Comparison of ENCODE assay signal across 12 cellular contexts in genomic region chr5:179314606-179315355, GRCh38. TPM values are rescaled to one million over a fixed set of nuclear protein-coding genes. Genes with fewer than 3 reads are reported as not detected.
A peak's percentile ranks its signal among the peaks of the same experiment; 100 is the strongest.
DNase-seq lines count a peak whose midpoint lies in the region; ATAC-seq and TF ChIP-seq lines count a peak whose summit lies in the region.
"Had no signal": no experiment of that assay in that cellular context is flagged by ENCODE, and none has a peak within 500 bp of the region (broad histone marks: within the 10 kb centered on the region; RNA-seq: fewer than 3 reads in every experiment).

No MANE protein-coding gene starts in this region.

- H3K36me3 ChIP-seq in sigmoid colon (no peaks in the 10 kb centered on the region), thyroid gland (no peaks in the 10 kb centered on the region)

- CTCF ChIA-PET in AG04450 (lab: Charles Lee): interaction anchor here (0.6 to 1.8 kb wide), 2 partner anchors 147 to 174 kb away, joined by 3 to 5 read pairs; no protein-coding TSS in a partner anchor

- H3K4me1 ChIP-seq in sigmoid colon: peaks cover 0 to 22% (median 17%) of the 10 kb centered on the region in 4 donors
- H3K4me1 ChIP-seq in thyroid gland: peaks cover 4 to 8% of the 10 kb centered on the region in 2 donors

- peaks cover 8 to 23% (median 18%) of the 10 kb centered on the region in 5 experiments for H3K9me3 Mint-ChIP-seq in brain

- H3K4me1 Mint-ChIP-seq in brain: peaks cover 48% of the 10 kb centered on the region

- H3K27me3 ChIP-seq in AG04450 (ENCODE audit: control insufficient read depth, insufficient read depth, low read length): no peaks in the 10 kb centered on the region
- no peaks in the 10 kb centered on the region for H3K27me3 ChIP-seq in sigmoid colon
- H3K27me3 ChIP-seq in thyroid gland: no peaks in the 10 kb centered on the region

- H3K4me3 ChIP-seq in AG04450 (ENCODE audit: low read depth, low read length) (0 out of 2 replicates have a peak overlapping the region, but pooled peaks have one; percentile 17), sigmoid colon (peak overlapping the region in 3 of 4 donors; percentile 10 to 32 (median 20)), thyroid gland (replicated peaks in 1 of 3) (no peak overlapping the region)

- POLR2A ChIA-PET in AG04450 (lab: Yijun Ruan, JAX): interaction anchor here (1.2 kb wide), 1 partner anchor 147 kb away, joined by 4 read pairs; no protein-coding TSS in a partner anchor

- H3K27ac Mint-ChIP-seq in brain: peak overlapping the region; percentile 79 to 98 (median 82)

- WGBS in sigmoid colon, 2 donors: 62 to 75% methylated on average over 12 of the region's 12 CpGs
- WGBS in thyroid gland, 2 donors: 79 to 85% methylated on average over 11 of the region's 12 CpGs

- TF ChIP-seq EP300 in sigmoid colon (IDR thresholded peaks at IDR 0.05): no peak

- DNase-seq in AG04450 (ENCODE audit: low read depth, low spot score): no peak
- no peak for DNase-seq in left ventricle myocardium superior
- DNase-seq in sigmoid colon: peak; percentile 67
- DNase-seq in stimulated activated CD4-positive, alpha-beta T cell treated with anti-CD3 and anti-CD28 coated beads, Interleukin-1b, Interleukin-23, amount 100 ng/mL, for 48 hours: no peak
- DNase-seq in HuH-7.5 (ENCODE audit: low spot score): no peak
- DNase-seq in thyroid gland: no peak
- DNase-seq: activated naive CD4-positive, alpha-beta T cell treated with anti-CD3 and anti-CD28 coated beads, Interleukin-2, amount 50 U/mL, for 16 hours; DMS53; NK-92 treated with Interleukin-12 subunit alpha and Interleukin-12 subunit beta, amount 100 ng/mL, for 24 hours had no signal

- TF ChIP-seq POLR2A in sigmoid colon (IDR thresholded peaks at IDR 0.05) (no peak), thyroid gland (IDR thresholded peaks at IDR 0.05) (no peak)

- no peaks in the 10 kb centered on the region for H3K27me3 Mint-ChIP-seq in brain

- intact Hi-C loops in left ventricle myocardium superior (cut with micrococcal nuclease): no loop called here
- intact Hi-C loops in sigmoid colon (cut with DNase I): loop anchor here (1.0 kb wide), 1 partner anchor 49 kb away; no protein-coding TSS in a partner anchor
- intact Hi-C loops in thyroid gland (cut with DNase I): no loop called here

- peak; percentile 52 for ATAC-seq in left ventricle myocardium superior
- no peak for ATAC-seq in activated CD4-positive, CD25-positive, alpha-beta regulatory T cell treated with anti-CD3 and anti-CD28 coated beads, Interleukin-2, amount 50 U/mL, for 24 hours

- no peak for TF ChIP-seq CTCF in AG04450 (IDR thresholded peaks at IDR 0.05; ENCODE audit: low read depth, low read length)
- TF ChIP-seq CTCF in brain (conservative IDR thresholded peaks at IDR 0.05): no peak
- no peak for TF ChIP-seq CTCF in sigmoid colon (IDR thresholded peaks at IDR 0.05)
- TF ChIP-seq CTCF in thyroid gland (IDR thresholded peaks at IDR 0.05): no peak

- H3K27ac ChIP-seq in AG04450 (ENCODE audit: low read depth, low read length): peak overlapping the region; percentile 87
- peak overlapping the region; percentile 39 to 80 (median 60) for H3K27ac ChIP-seq in sigmoid colon
- no peak overlapping the region for H3K27ac ChIP-seq in thyroid gland

- no peak overlapping the region for H3K4me3 Mint-ChIP-seq in brain

- peaks cover 8% of the 10 kb centered on the region for H3K36me3 Mint-ChIP-seq in brain

- H3K9me3 ChIP-seq in AG04450 (ENCODE audit: control insufficient read depth, insufficient read depth, low read length) (peaks cover 26% of the 10 kb centered on the region), sigmoid colon (no peaks in the 10 kb centered on the region), thyroid gland (no peaks in the 10 kb centered on the region)

RNA-seq across cellular contexts. Expression of gene ADAMTS2, which starts 30.5 kb away (rescaled TPM):
- polyA plus RNA-seq in AG04450 (2011; rRNA removed) (22.6 and 25.8 TPM in 2 replicates), brain (ENCODE audit: insufficient read depth, low read depth, low replicate concordance) (2.2 TPM), sigmoid colon (1 to 10 TPM in 2 of 3 donors, under 1 TPM in 1; 0.69 to 5.9 (median 1.2) TPM)
- polyA minus RNA-seq in AG04450 (2011; rRNA and poly(A)+ RNA removed): 29.3 and 33.0 TPM in 2 replicates
- total RNA-seq in left ventricle myocardium superior (4.3 TPM), sigmoid colon (10 to 100 TPM in 3 of 4 donors, 1 to 10 TPM in 1; 9.2 to 33.2 (median 14.6) TPM), thyroid gland (10 to 100 TPM in 1 of 4 donors, 1 to 10 TPM in 3; 3.5 to 16.2 (median 7.3) TPM)
- total RNA-seq: SK-MEL-5 had no signal

Comparison
In these comparisons a context has a peak if more than half of its experiments do, and no peak if none do; other contexts are left out.
1. H3K27ac ChIP-seq: peak in AG04450 (single experiment) and sigmoid colon (4 of 4); none in thyroid gland (0 of 3).
2. H3K4me3 ChIP-seq: peak in AG04450 (single experiment) and sigmoid colon (3 of 4); none in thyroid gland (0 of 3).